29 cellular contexts compared by ENCODE assay signal in genomic region chr3:25335429-25335828, GRCh38.
"Had no signal": no experiment of that assay in that cellular context is flagged by ENCODE, and none has a peak within 500 bp of the region (broad histone marks: within the 10 kb centered on the region; RNA-seq: fewer than 3 reads in every experiment).

No MANE protein-coding gene starts in this region.

- H3K36me3 Mint-ChIP-seq: activated CD4-positive, alpha-beta memory T cell treated with anti-CD3 and anti-CD28 coated beads for 36 hours; activated CD8-positive, alpha-beta memory T cell treated with anti-CD3 and anti-CD28 coated beads, Interleukin-2, amount 10 ng/mL, durations not matched to agents 7 days and 5 days; activated naive CD4-positive, alpha-beta T cell treated with anti-CD3 and anti-CD28 coated beads, Interleukin-2, amount 50 U/mL, for 24 hours; activated naive CD8-positive, alpha-beta T cell treated with anti-CD3 and anti-CD28 coated beads, Interleukin-2, amount 10 ng/mL, durations not matched to agents 7 days and 5 days; brain had no signal

- H3K4me1 Mint-ChIP-seq: activated CD4-positive, alpha-beta T cell treated with anti-CD3 and anti-CD28 coated beads for 36 hours; activated CD4-positive, alpha-beta T cell treated with anti-CD3 and anti-CD28 coated beads, Interleukin-2, amount 10 ng/mL, durations not matched to agents 24 days and 14 days; activated CD8-positive, alpha-beta memory T cell treated with anti-CD3 and anti-CD28 coated beads, Interleukin-2, amount 10 ng/mL, durations not matched to agents 7 days and 5 days; activated naive CD4-positive, alpha-beta T cell treated with anti-CD3 and anti-CD28 coated beads, Interleukin-2, amount 50 U/mL, for 24 hours; activated naive CD8-positive, alpha-beta T cell treated with anti-CD3 and anti-CD28 coated beads, Interleukin-2, amount 10 ng/mL, durations not matched to agents 7 days and 5 days; brain had no signal

- ATAC-seq: activated CD4-positive, alpha-beta T cell treated with anti-CD3 and anti-CD28 coated beads for 36 hours; activated CD8-positive, alpha-beta memory T cell treated with anti-CD3 and anti-CD28 coated beads, Interleukin-2, amount 10 ng/mL, durations not matched to agents 7 days and 5 days; activated CD8-positive, alpha-beta T cell treated with anti-CD3 and anti-CD28 coated beads, Interleukin-2, amount 10 ng/mL, durations not matched to agents 7 days and 5 days; heart left ventricle had no signal

- H3K36me3 ChIP-seq: ascending aorta, breast epithelium, cardiac muscle cell, colonic mucosa, esophagus squamous epithelium, heart left ventricle had no signal

- H3K27ac Mint-ChIP-seq: activated CD4-positive, alpha-beta memory T cell treated with anti-CD3 and anti-CD28 coated beads for 36 hours; activated CD4-positive, alpha-beta T cell treated with anti-CD3 and anti-CD28 coated beads for 36 hours; activated CD4-positive, alpha-beta T cell treated with anti-CD3 and anti-CD28 coated beads, Interleukin-2, amount 10 ng/mL, durations not matched to agents 24 days and 14 days; activated CD8-positive, alpha-beta memory T cell treated with anti-CD3 and anti-CD28 coated beads, Interleukin-2, amount 10 ng/mL, durations not matched to agents 7 days and 5 days; activated CD8-positive, alpha-beta T cell treated with anti-CD3 and anti-CD28 coated beads, Interleukin-2, amount 10 ng/mL, durations not matched to agents 7 days and 5 days; activated naive CD4-positive, alpha-beta T cell treated with anti-CD3 and anti-CD28 coated beads for 36 hours; activated naive CD4-positive, alpha-beta T cell treated with anti-CD3 and anti-CD28 coated beads, Interleukin-2, amount 50 U/mL, for 24 hours; activated naive CD8-positive, alpha-beta T cell treated with anti-CD3 and anti-CD28 coated beads, Interleukin-2, amount 10 ng/mL, durations not matched to agents 7 days and 5 days; activated T-helper 1 cell treated with anti-CD3 and anti-CD28 coated beads, Interleukin-12 subunit alpha, Interleukin-12 subunit beta, Interleukin-2, Interleukin-4 antibody, amounts not matched to agents 30 ng/mL and 10 ng/mL and 1 ng/mL, durations not matched to agents 14 hours and 24 hours and 36 hours; activated T-helper 2 cell treated with anti-CD3 and anti-CD28 coated beads, Interferon-gamma antibody, Interleukin-2, Interleukin-4, amounts not matched to agents 10 μg/mL and 5 μg/mL and 100 μg/mL, durations not matched to agents 14 hours and 24 hours and 36 hours; brain had no signal

- H3K9me3 ChIP-seq: ascending aorta, breast epithelium, colonic mucosa, esophagus squamous epithelium had no signal

- H3K27me3 Mint-ChIP-seq: activated CD4-positive, alpha-beta memory T cell treated with anti-CD3 and anti-CD28 coated beads for 36 hours; activated CD4-positive, alpha-beta T cell treated with anti-CD3 and anti-CD28 coated beads for 36 hours; activated CD4-positive, alpha-beta T cell treated with anti-CD3 and anti-CD28 coated beads, Interleukin-2, amount 10 ng/mL, durations not matched to agents 24 days and 14 days; activated CD8-positive, alpha-beta memory T cell treated with anti-CD3 and anti-CD28 coated beads, Interleukin-2, amount 10 ng/mL, durations not matched to agents 7 days and 5 days; activated naive CD4-positive, alpha-beta T cell treated with anti-CD3 and anti-CD28 coated beads, Interleukin-2, amount 50 U/mL, for 24 hours; activated naive CD8-positive, alpha-beta T cell treated with anti-CD3 and anti-CD28 coated beads, Interleukin-2, amount 10 ng/mL, durations not matched to agents 7 days and 5 days had no signal

- H3K4me3 ChIP-seq: ascending aorta, breast epithelium, cardiac muscle cell, colonic mucosa, esophagus squamous epithelium, heart left ventricle had no signal

- H3K27me3 ChIP-seq: ascending aorta, breast epithelium, cardiac muscle cell, colonic mucosa, esophagus squamous epithelium, heart left ventricle had no signal

- H3K9me3 Mint-ChIP-seq: activated T-helper 1 cell treated with anti-CD3 and anti-CD28 coated beads, Interleukin-12 subunit alpha, Interleukin-12 subunit beta, Interleukin-2, Interleukin-4 antibody, amounts not matched to agents 30 ng/mL and 10 ng/mL and 1 ng/mL, durations not matched to agents 14 hours and 24 hours and 36 hours; activated T-helper 2 cell treated with anti-CD3 and anti-CD28 coated beads, Interferon-gamma antibody, Interleukin-2, Interleukin-4, amounts not matched to agents 10 μg/mL and 5 μg/mL and 100 μg/mL, durations not matched to agents 14 hours and 24 hours and 36 hours had no signal

- H3K4me1 ChIP-seq: ascending aorta, breast epithelium, colonic mucosa, esophagus squamous epithelium, heart left ventricle had no signal

- H3K27ac ChIP-seq: ascending aorta, breast epithelium, cardiac muscle cell, colonic mucosa, epithelial cell of prostate, esophagus squamous epithelium, heart left ventricle had no signal

- H3K4me3 Mint-ChIP-seq: activated CD4-positive, alpha-beta memory T cell treated with anti-CD3 and anti-CD28 coated beads for 36 hours; activated CD4-positive, alpha-beta T cell treated with anti-CD3 and anti-CD28 coated beads for 36 hours; activated CD4-positive, alpha-beta T cell treated with anti-CD3 and anti-CD28 coated beads, Interleukin-2, amount 10 ng/mL, durations not matched to agents 24 days and 14 days; activated CD8-positive, alpha-beta memory T cell treated with anti-CD3 and anti-CD28 coated beads, Interleukin-2, amount 10 ng/mL, durations not matched to agents 7 days and 5 days; activated CD8-positive, alpha-beta T cell treated with anti-CD3 and anti-CD28 coated beads, Interleukin-2, amount 10 ng/mL, durations not matched to agents 7 days and 5 days; activated naive CD4-positive, alpha-beta T cell treated with anti-CD3 and anti-CD28 coated beads for 36 hours; activated naive CD4-positive, alpha-beta T cell treated with anti-CD3 and anti-CD28 coated beads, Interleukin-2, amount 50 U/mL, for 24 hours; activated naive CD8-positive, alpha-beta T cell treated with anti-CD3 and anti-CD28 coated beads, Interleukin-2, amount 10 ng/mL, durations not matched to agents 7 days and 5 days; activated T-helper 1 cell treated with anti-CD3 and anti-CD28 coated beads, Interleukin-12 subunit alpha, Interleukin-12 subunit beta, Interleukin-2, Interleukin-4 antibody, amounts not matched to agents 30 ng/mL and 10 ng/mL and 1 ng/mL, durations not matched to agents 14 hours and 24 hours and 36 hours; brain had no signal

- DNase-seq: activated CD4-positive, alpha-beta memory T cell treated with anti-CD3 and anti-CD28 coated beads for 36 hours; activated CD4-positive, alpha-beta T cell treated with anti-CD3 and anti-CD28 coated beads for 36 hours; activated CD4-positive, alpha-beta T cell treated with anti-CD3 and anti-CD28 coated beads, Interleukin-2, amount 10 ng/mL, durations not matched to agents 24 days and 14 days; activated CD4-positive, CD25-positive, alpha-beta regulatory T cell; activated CD4-positive, CD25-positive, alpha-beta regulatory T cell treated with anti-CD3 and anti-CD28 coated beads, Interleukin-2, amount 50 U/mL, for 72 hours; activated CD8-positive, alpha-beta memory T cell treated with anti-CD3 and anti-CD28 coated beads, Interleukin-2, amount 10 ng/mL, durations not matched to agents 7 days and 5 days; activated CD8-positive, alpha-beta memory T cell treated with anti-CD3 and anti-CD28 coated beads, Interleukin-2, amount 50 U/mL, for 4 hours; activated CD8-positive, alpha-beta T cell treated with anti-CD3 and anti-CD28 coated beads, Interleukin-2, amount 10 ng/mL, durations not matched to agents 7 days and 5 days; activated effector memory CD4-positive, alpha-beta T cell treated with anti-CD3 and anti-CD28 coated beads, Interleukin-2, amount 50 U/mL, for 16 hours; activated naive CD4-positive, alpha-beta T cell treated with anti-CD3 and anti-CD28 coated beads for 36 hours; activated naive CD8-positive, alpha-beta T cell treated with anti-CD3 and anti-CD28 coated beads, Interleukin-2, amount 10 ng/mL, durations not matched to agents 7 days and 5 days; activated T-cell treated with anti-CD3 and anti-CD28 coated beads, Interleukin-2, amount 50 U/mL, for 1 hour; activated T-cell treated with anti-CD3 and anti-CD28 coated beads, Interleukin-2, amount 50 U/mL, for 48 hours; central memory CD4-positive, alpha-beta T cell; cerebellar nuclear complex; colonic mucosa; effector CD8-positive, alpha-beta T cell; esophagus squamous epithelium; foreskin melanocyte; heart left ventricle; T-helper 2 cell had no signal
